ENCODE assay signal across 19 cellular contexts in genomic region chr7:43589133-43589478, GRCh38. TPM values are rescaled to one million over a fixed set of nuclear protein-coding genes. Genes with fewer than 3 reads are reported as not detected.
DNase-seq lines count a peak whose midpoint lies in the region; ATAC-seq and TF ChIP-seq lines count a peak whose summit lies in the region.
"Had no signal": no experiment of that assay in that cellular context is flagged by ENCODE, and none has a peak within 500 bp of the region (broad histone marks: within the 10 kb centered on the region; RNA-seq: fewer than 3 reads in every experiment).

No MANE protein-coding gene starts in this region.

- H3K4me3 Mint-ChIP-seq in T-helper 2 cell treated with Interferon-gamma antibody and Interleukin-4, amounts not matched to agents 5 μg/mL and 100 μg/mL, for 36 hours, result peak overlapping the region; percentile 33
- H3K4me3 Mint-ChIP-seq in activated naive CD8-positive, alpha-beta T cell treated with anti-CD3 and anti-CD28 coated beads, Interleukin-2, amount 50 U/mL, for 24 hours, result peak overlapping the region; percentile 47

- no peak for TF ChIP-seq POLR2A in testis (IDR thresholded peaks at IDR 0.05)

- intact Hi-C loops in testis (cut with DNase I; ENCODE audit: low total_unique reads), result no loop called here

- peaks cover 98% of the 10 kb centered on the region for H3K79me2 ChIP-seq in KMS-11 (ENCODE audit: insufficient read depth, low read depth)

- H3K27me3 Mint-ChIP-seq in T-helper 2 cell treated with Interferon-gamma antibody and Interleukin-4, amounts not matched to agents 5 μg/mL and 100 μg/mL, for 36 hours (ENCODE audit: low read depth), result no peaks in the 10 kb centered on the region
- no peaks in the 10 kb centered on the region for H3K27me3 Mint-ChIP-seq in activated naive CD8-positive, alpha-beta T cell treated with anti-CD3 and anti-CD28 coated beads, Interleukin-2, amount 50 U/mL, for 24 hours
- H3K27me3 Mint-ChIP-seq: activated CD4-positive, alpha-beta memory T cell treated with anti-CD3 and anti-CD28 coated beads for 36 hours had no signal

- peak overlapping the region; percentile 69 for H3K4me2 ChIP-seq in KMS-11
- H3K4me2 ChIP-seq: BLaER1 treated with 17β-estradiol and CSF1 and Interleukin-3, amounts not matched to agents 10 nM and 100 nM had no signal

- H3K27ac Mint-ChIP-seq in T-helper 2 cell treated with Interferon-gamma antibody and Interleukin-4, amounts not matched to agents 5 μg/mL and 100 μg/mL, for 36 hours, result no peak overlapping the region
- peak overlapping the region; percentile 64 for H3K27ac Mint-ChIP-seq in activated naive CD8-positive, alpha-beta T cell treated with anti-CD3 and anti-CD28 coated beads, Interleukin-2, amount 50 U/mL, for 24 hours

- DNase-seq in T-helper 2 cell treated with Interferon-gamma antibody and Interleukin-4, amounts not matched to agents 5 μg/mL and 100 μg/mL, for 36 hours (ENCODE audit: low spot score), result no peak
- DNase-seq in T-helper 2 cell (no peak), foreskin keratinocyte (no peak), testis (no peak)
- DNase-seq in activated naive CD8-positive, alpha-beta T cell treated with anti-CD3 and anti-CD28 coated beads, Interleukin-2, amount 50 U/mL, for 24 hours, result no peak
- DNase-seq: activated CD4-positive, alpha-beta memory T cell treated with anti-CD3 and anti-CD28 coated beads for 36 hours; activated gamma-delta T cell; cortex of kidney; HCEC 1CT; Karpas-422; left ventricle myocardium superior; upper lobe of left lung had no signal

- peaks cover 37% of the 10 kb centered on the region for H3K36me3 Mint-ChIP-seq in T-helper 2 cell treated with Interferon-gamma antibody and Interleukin-4, amounts not matched to agents 5 μg/mL and 100 μg/mL, for 36 hours (ENCODE audit: low read depth)
- peaks cover 2% of the 10 kb centered on the region for H3K36me3 Mint-ChIP-seq in activated naive CD8-positive, alpha-beta T cell treated with anti-CD3 and anti-CD28 coated beads, Interleukin-2, amount 50 U/mL, for 24 hours (ENCODE audit: low read depth)

- H3K9me3 ChIP-seq in neutrophil (no peaks in the 10 kb centered on the region), testis (no peaks in the 10 kb centered on the region)
- H3K9me3 ChIP-seq: BLaER1 treated with 17β-estradiol and CSF1 and Interleukin-3, amounts not matched to agents 10 nM and 100 nM; gastroesophageal sphincter; upper lobe of left lung had no signal

- H3K27ac ChIP-seq in KMS-11 (peak overlapping the region; percentile 93; the same call in 1 of the 2 replicates), neutrophil (peak overlapping the region; percentile 37), foreskin keratinocyte (no peak overlapping the region), testis (no peak overlapping the region)
- H3K27ac ChIP-seq: BLaER1 treated with 17β-estradiol and CSF1 and Interleukin-3, amounts not matched to agents 10 nM and 100 nM; gastroesophageal sphincter; skin epidermis; upper lobe of left lung had no signal

- no peaks in the 10 kb centered on the region for H3K9me3 Mint-ChIP-seq in T-helper 2 cell treated with Interferon-gamma antibody and Interleukin-4, amounts not matched to agents 5 μg/mL and 100 μg/mL, for 36 hours
- H3K9me3 Mint-ChIP-seq in activated naive CD8-positive, alpha-beta T cell treated with anti-CD3 and anti-CD28 coated beads, Interleukin-2, amount 50 U/mL, for 24 hours, result no peaks in the 10 kb centered on the region
- H3K9me3 Mint-ChIP-seq: activated CD4-positive, alpha-beta memory T cell treated with anti-CD3 and anti-CD28 coated beads for 36 hours had no signal

- H3K27me3 ChIP-seq in KMS-11 (ENCODE audit: insufficient read depth, low read depth), result no peaks in the 10 kb centered on the region
- H3K27me3 ChIP-seq in neutrophil, result no peaks in the 10 kb centered on the region
- no peaks in the 10 kb centered on the region for H3K27me3 ChIP-seq in foreskin keratinocyte
- H3K27me3 ChIP-seq in testis, result no peaks in the 10 kb centered on the region
- H3K27me3 ChIP-seq: BLaER1 treated with 17β-estradiol and CSF1 and Interleukin-3, amounts not matched to agents 10 nM and 100 nM; gastroesophageal sphincter; upper lobe of left lung had no signal

- H4K20me1 ChIP-seq in KMS-11 (ENCODE audit: insufficient read depth), result peaks cover 28% of the 10 kb centered on the region

- H3K4me1 Mint-ChIP-seq in T-helper 2 cell treated with Interferon-gamma antibody and Interleukin-4, amounts not matched to agents 5 μg/mL and 100 μg/mL, for 36 hours (ENCODE audit: low read depth), result peaks cover 66% of the 10 kb centered on the region
- peaks cover 87% of the 10 kb centered on the region for H3K4me1 Mint-ChIP-seq in activated naive CD8-positive, alpha-beta T cell treated with anti-CD3 and anti-CD28 coated beads, Interleukin-2, amount 50 U/mL, for 24 hours

- no peak for ATAC-seq in activated naive CD8-positive, alpha-beta T cell treated with anti-CD3 and anti-CD28 coated beads, Interleukin-2, amount 50 U/mL, for 24 hours
- ATAC-seq in foreskin keratinocyte, result no peak
- no peak for ATAC-seq in GM18498 (IDR thresholded peaks at IDR 0.05; ENCODE audit: unreplicated experiment)
- ATAC-seq: gastroesophageal sphincter, left ventricle myocardium superior, Panc1 had no signal

- H3K9ac ChIP-seq in KMS-11, result peak overlapping the region; percentile 91; the same call in 1 of the 2 replicates
- H3K9ac ChIP-seq: BLaER1 treated with 17β-estradiol and CSF1 and Interleukin-3, amounts not matched to agents 10 nM and 100 nM had no signal

- no peak overlapping the region for H3K4me3 ChIP-seq in KMS-11 (IDR thresholded peaks at IDR 0.05; ENCODE audit: insufficient read depth, low read depth, low read length)
- H3K4me3 ChIP-seq in neutrophil (ENCODE audit: low read depth in 1 of 2, low read length in 1 of 2), result no peak overlapping the region
- no peak overlapping the region for H3K4me3 ChIP-seq in testis
- H3K4me3 ChIP-seq: BLaER1 treated with 17β-estradiol and CSF1 and Interleukin-3, amounts not matched to agents 10 nM and 100 nM; gastroesophageal sphincter; skin epidermis; upper lobe of left lung had no signal

- H3K4me1 ChIP-seq in KMS-11 (ENCODE audit: low read depth, poor library complexity, severe bottlenecking) (peaks cover 87% of the 10 kb centered on the region), neutrophil (ENCODE audit: control insufficient read depth in 1 of 2, insufficient read depth in 1 of 2, low read depth in 1 of 2, low read length in 1 of 2) (peaks cover 85 to 92% of the 10 kb centered on the region in 2 experiments), foreskin keratinocyte (peaks cover 30% of the 10 kb centered on the region), testis (peaks cover 4% of the 10 kb centered on the region)

- H3K36me3 ChIP-seq in KMS-11 (ENCODE audit: insufficient read depth) (no peaks in the 10 kb centered on the region), neutrophil (no peaks in the 10 kb centered on the region), testis (ENCODE audit: low read depth, missing control alignments) (no peaks in the 10 kb centered on the region)
- H3K36me3 ChIP-seq: gastroesophageal sphincter, upper lobe of left lung had no signal

- no peak overlapping the region for H2AFZ ChIP-seq in KMS-11 (ENCODE audit: low read depth)

- TF ChIP-seq CTCF in KMS-11 (conservative IDR thresholded peaks at IDR 0.05; ENCODE audit: low read depth, low read length) (no peak), neutrophil (IDR thresholded peaks at IDR 0.05) (no peak), foreskin keratinocyte (conservative IDR thresholded peaks at IDR 0.05) (no peak), testis (IDR thresholded peaks at IDR 0.05) (no peak)

RNA-seq across cellular contexts. Expression of gene STK17A, which starts 6.2 kb away (rescaled TPM):
- total RNA-seq in foreskin keratinocyte (55.2 and 74.0 TPM in 2 replicates), testis (10 to 100 TPM; 14.8 to 18.8 TPM)
- polyA plus RNA-seq in foreskin keratinocyte (45.9 and 52.1 TPM in 2 replicates), testis (ENCODE audit: insufficient read depth, low read depth, low replicate concordance) (43.2 TPM)

Comparison
In these comparisons a context has a peak if more than half of its experiments do, and no peak if none do; other contexts are left out.
1. H3K27ac ChIP-seq: peak in KMS-11 (single experiment) and neutrophil (single experiment); none in foreskin keratinocyte (single experiment) and testis (0 of 2).